Comparison of ENCODE assay signal across 1 cellular context in genomic region chr4:108155373-108155772, GRCh38.
TF ChIP-seq lines count a peak whose summit lies in the region.

No MANE protein-coding gene starts in this region.

TF ChIP-seq in HepG2, 621 proteins besides CTCF, POLR2A, EP300 and RAD21 (continued from another document):
- no peak for TF ChIP-seq CERS6 (CRISPR knock-in tag; IDR thresholded peaks at IDR 0.05)
